In genomic region chr5:161545701-161546462, GRCh38 we compare ENCODE assay signal across 8 cellular contexts. TPM values are rescaled to one million over a fixed set of nuclear protein-coding genes. Genes with fewer than 3 reads are reported as not detected.
DNase-seq lines count a peak whose midpoint lies in the region; ATAC-seq and TF ChIP-seq lines count a peak whose summit lies in the region.

No MANE protein-coding gene starts in this region.

- no peak for TF ChIP-seq CTCF in CD8-positive, alpha-beta T cell (IDR thresholded peaks at IDR 0.05)
- TF ChIP-seq CTCF in WTC11 (IDR thresholded peaks at IDR 0.05) = no peak

- peak in 1 of 7 experiments; percentile 5 for DNase-seq in CD8-positive, alpha-beta T cell
- no peak for DNase-seq in WTC11 (ENCODE audit: low spot score)
- DNase-seq in NK-92 treated with Interleukin-12 subunit alpha and Interleukin-12 subunit beta, amount 100 ng/mL, for 24 hours (lab: John Stamatoyannopoulos, UW) = no peak
- DNase-seq in NCI-H82 (lab: John Stamatoyannopoulos, UW) = no peak
- DNase-seq in ureter (ENCODE audit: low spot score) = no peak

- H3K4me1 ChIP-seq in CD8-positive, alpha-beta T cell (ENCODE audit: insufficient read depth, low read length) = no peaks in the 10 kb centered on the region
- peaks cover 14% of the 10 kb centered on the region for H3K4me1 ChIP-seq in mucosa of stomach (ENCODE audit: control insufficient read depth, insufficient read depth, low read length)

- no peaks in the 10 kb centered on the region for H3K36me3 Mint-ChIP-seq in CD8-positive, alpha-beta T cell
- no peaks in the 10 kb centered on the region for H3K36me3 Mint-ChIP-seq in WTC11

- POLR2A ChIA-PET in CD8-positive, alpha-beta T cell (lab: Charles Lee) = no interaction called here
- POLR2A ChIA-PET in WTC11 (lab: Charles Lee) = interaction anchor here (1.2 kb wide), 1 partner anchor 10 kb away, joined by 3 read pairs; no protein-coding TSS in a partner anchor

- H3K9ac ChIP-seq in mucosa of stomach (ENCODE audit: low read length) = peak overlapping the region; percentile 15

- peaks cover 7% of the 10 kb centered on the region for H3K27me3 ChIP-seq in CD8-positive, alpha-beta T cell (ENCODE audit: insufficient read depth, low read length)
- H3K27me3 ChIP-seq in mucosa of stomach (ENCODE audit: control insufficient read depth, insufficient read depth, low read length) = peaks cover 35% of the 10 kb centered on the region

- peak overlapping the region; percentile 77 for H3K4me3 Mint-ChIP-seq in CD8-positive, alpha-beta T cell
- peak overlapping the region; percentile 77 for H3K4me3 Mint-ChIP-seq in WTC11

- intact Hi-C loops in CD8-positive, alpha-beta T cell (cut with DNase I, micrococcal nuclease) = loop anchor here in 1 of 2 experiments (10.0 kb wide), 1 partner anchor 1859 kb away; no protein-coding TSS in a partner anchor

- peaks cover 10% of the 10 kb centered on the region for H3K4me1 Mint-ChIP-seq in CD8-positive, alpha-beta T cell (ENCODE audit: low read depth)
- H3K4me1 Mint-ChIP-seq in WTC11 = peaks cover 27% of the 10 kb centered on the region

- H3K27me3 Mint-ChIP-seq in CD8-positive, alpha-beta T cell (ENCODE audit: low read depth) = peaks cover 53% of the 10 kb centered on the region
- H3K27me3 Mint-ChIP-seq in WTC11 (ENCODE audit: low read depth) = peaks cover 77% of the 10 kb centered on the region

- H3K36me3 ChIP-seq in CD8-positive, alpha-beta T cell (ENCODE audit: insufficient read depth, low read length) = no peaks in the 10 kb centered on the region
- H3K36me3 ChIP-seq in mucosa of stomach (ENCODE audit: control insufficient read depth, insufficient read depth, low read length) = no peaks in the 10 kb centered on the region

- no peak overlapping the region for H3K27ac ChIP-seq in CD8-positive, alpha-beta T cell (ENCODE audit: low read depth, low read length)

- H3K9me3 Mint-ChIP-seq in CD8-positive, alpha-beta T cell = peaks cover 3% of the 10 kb centered on the region
- H3K9me3 Mint-ChIP-seq in WTC11 = peaks cover 3% of the 10 kb centered on the region

- ATAC-seq in CD8-positive, alpha-beta T cell = no peak
- ATAC-seq in GM21360 (IDR thresholded peaks at IDR 0.05; ENCODE audit: unreplicated experiment) (peak; percentile 9), WTC11 (no peak), HG02759 (IDR thresholded peaks at IDR 0.05; ENCODE audit: unreplicated experiment) (no peak)

- H3K9me3 ChIP-seq in CD8-positive, alpha-beta T cell (ENCODE audit: low read length) = no peaks in the 10 kb centered on the region
- H3K9me3 ChIP-seq in mucosa of stomach (ENCODE audit: control insufficient read depth, low read length) = no peaks in the 10 kb centered on the region

- peak overlapping the region; percentile 13 for H3K4me3 ChIP-seq in CD8-positive, alpha-beta T cell (ENCODE audit: low read depth, low read length)
- no peak overlapping the region for H3K4me3 ChIP-seq in mucosa of stomach (ENCODE audit: low read length)

- no peak overlapping the region for H3K27ac Mint-ChIP-seq in CD8-positive, alpha-beta T cell
- H3K27ac Mint-ChIP-seq in WTC11 = no peak overlapping the region

- CTCF ChIA-PET in CD8-positive, alpha-beta T cell (lab: Charles Lee) = no interaction called here
- CTCF ChIA-PET in WTC11 (lab: Charles Lee) = interaction anchor here (0.6 kb wide), 1 partner anchor 310 kb away, joined by 3 read pairs; no protein-coding TSS in a partner anchor

TF ChIP-seq in WTC11, 78 proteins besides CTCF, POLR2A, EP300 and RAD21:
- no peak for TF ChIP-seq NR2C2 (CRISPR knock-in tag; IDR thresholded peaks at IDR 0.05)
- TF ChIP-seq OVOL2 (CRISPR knock-in tag; IDR thresholded peaks at IDR 0.05; ENCODE audit: borderline replicate concordance) = no peak
- TF ChIP-seq NFYB (CRISPR knock-in tag; conservative IDR thresholded peaks at IDR 0.05; ENCODE audit: low read depth) = no peak
- TF ChIP-seq ZNF263 (CRISPR knock-in tag; IDR thresholded peaks at IDR 0.05; ENCODE audit: low read depth) = no peak
- no peak for TF ChIP-seq E2F5 (CRISPR knock-in tag; IDR thresholded peaks at IDR 0.05)
- no peak for TF ChIP-seq NFATC4 (CRISPR knock-in tag; IDR thresholded peaks at IDR 0.05)
- no peak for TF ChIP-seq ZNF416 (CRISPR knock-in tag; IDR thresholded peaks at IDR 0.05)
- no peak for TF ChIP-seq NR3C1 (CRISPR knock-in tag; conservative IDR thresholded peaks at IDR 0.05; ENCODE audit: low read depth)
- TF ChIP-seq STAT6 (CRISPR knock-in tag; conservative IDR thresholded peaks at IDR 0.05; ENCODE audit: low read depth) = no peak

RNA-seq across cellular contexts. Expression of gene GABRB2, which starts 0.6 kb away (rescaled TPM):
- total RNA-seq in CD8-positive, alpha-beta T cell = not detected
- total RNA-seq in WTC11 (2021) = 0.32 to 0.79 TPM (median 0.53 TPM) in 3 replicates
- 0.34 TPM for total RNA-seq in ureter
